In the genomic region with DNA sequence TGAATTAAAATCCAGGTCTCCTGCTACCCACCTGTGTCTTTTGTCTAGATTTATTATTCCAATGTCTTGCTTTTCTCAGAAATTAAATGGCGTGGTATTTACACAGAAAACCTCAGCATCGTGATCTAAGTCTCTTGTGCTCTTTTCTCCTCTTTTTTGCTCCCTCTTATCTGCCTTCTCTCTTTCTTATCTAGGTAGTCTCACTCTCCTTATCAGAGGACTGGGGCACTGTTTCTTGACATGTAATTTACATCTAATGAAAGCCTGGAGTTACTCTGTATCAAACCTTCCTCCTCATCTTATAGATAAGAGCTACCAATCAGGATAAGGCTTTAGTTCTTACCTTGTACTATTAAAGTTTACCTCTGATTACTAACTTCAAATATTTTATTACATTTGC, we compare ENCODE assay signal across 1 cellular context.
TF ChIP-seq lines count a peak whose summit lies in the region.

No MANE protein-coding gene starts in this region.

TF ChIP-seq in GM23338, 12 proteins besides CTCF, POLR2A, EP300 and RAD21 (continued from another document):
- TF ChIP-seq, protein P1, sequence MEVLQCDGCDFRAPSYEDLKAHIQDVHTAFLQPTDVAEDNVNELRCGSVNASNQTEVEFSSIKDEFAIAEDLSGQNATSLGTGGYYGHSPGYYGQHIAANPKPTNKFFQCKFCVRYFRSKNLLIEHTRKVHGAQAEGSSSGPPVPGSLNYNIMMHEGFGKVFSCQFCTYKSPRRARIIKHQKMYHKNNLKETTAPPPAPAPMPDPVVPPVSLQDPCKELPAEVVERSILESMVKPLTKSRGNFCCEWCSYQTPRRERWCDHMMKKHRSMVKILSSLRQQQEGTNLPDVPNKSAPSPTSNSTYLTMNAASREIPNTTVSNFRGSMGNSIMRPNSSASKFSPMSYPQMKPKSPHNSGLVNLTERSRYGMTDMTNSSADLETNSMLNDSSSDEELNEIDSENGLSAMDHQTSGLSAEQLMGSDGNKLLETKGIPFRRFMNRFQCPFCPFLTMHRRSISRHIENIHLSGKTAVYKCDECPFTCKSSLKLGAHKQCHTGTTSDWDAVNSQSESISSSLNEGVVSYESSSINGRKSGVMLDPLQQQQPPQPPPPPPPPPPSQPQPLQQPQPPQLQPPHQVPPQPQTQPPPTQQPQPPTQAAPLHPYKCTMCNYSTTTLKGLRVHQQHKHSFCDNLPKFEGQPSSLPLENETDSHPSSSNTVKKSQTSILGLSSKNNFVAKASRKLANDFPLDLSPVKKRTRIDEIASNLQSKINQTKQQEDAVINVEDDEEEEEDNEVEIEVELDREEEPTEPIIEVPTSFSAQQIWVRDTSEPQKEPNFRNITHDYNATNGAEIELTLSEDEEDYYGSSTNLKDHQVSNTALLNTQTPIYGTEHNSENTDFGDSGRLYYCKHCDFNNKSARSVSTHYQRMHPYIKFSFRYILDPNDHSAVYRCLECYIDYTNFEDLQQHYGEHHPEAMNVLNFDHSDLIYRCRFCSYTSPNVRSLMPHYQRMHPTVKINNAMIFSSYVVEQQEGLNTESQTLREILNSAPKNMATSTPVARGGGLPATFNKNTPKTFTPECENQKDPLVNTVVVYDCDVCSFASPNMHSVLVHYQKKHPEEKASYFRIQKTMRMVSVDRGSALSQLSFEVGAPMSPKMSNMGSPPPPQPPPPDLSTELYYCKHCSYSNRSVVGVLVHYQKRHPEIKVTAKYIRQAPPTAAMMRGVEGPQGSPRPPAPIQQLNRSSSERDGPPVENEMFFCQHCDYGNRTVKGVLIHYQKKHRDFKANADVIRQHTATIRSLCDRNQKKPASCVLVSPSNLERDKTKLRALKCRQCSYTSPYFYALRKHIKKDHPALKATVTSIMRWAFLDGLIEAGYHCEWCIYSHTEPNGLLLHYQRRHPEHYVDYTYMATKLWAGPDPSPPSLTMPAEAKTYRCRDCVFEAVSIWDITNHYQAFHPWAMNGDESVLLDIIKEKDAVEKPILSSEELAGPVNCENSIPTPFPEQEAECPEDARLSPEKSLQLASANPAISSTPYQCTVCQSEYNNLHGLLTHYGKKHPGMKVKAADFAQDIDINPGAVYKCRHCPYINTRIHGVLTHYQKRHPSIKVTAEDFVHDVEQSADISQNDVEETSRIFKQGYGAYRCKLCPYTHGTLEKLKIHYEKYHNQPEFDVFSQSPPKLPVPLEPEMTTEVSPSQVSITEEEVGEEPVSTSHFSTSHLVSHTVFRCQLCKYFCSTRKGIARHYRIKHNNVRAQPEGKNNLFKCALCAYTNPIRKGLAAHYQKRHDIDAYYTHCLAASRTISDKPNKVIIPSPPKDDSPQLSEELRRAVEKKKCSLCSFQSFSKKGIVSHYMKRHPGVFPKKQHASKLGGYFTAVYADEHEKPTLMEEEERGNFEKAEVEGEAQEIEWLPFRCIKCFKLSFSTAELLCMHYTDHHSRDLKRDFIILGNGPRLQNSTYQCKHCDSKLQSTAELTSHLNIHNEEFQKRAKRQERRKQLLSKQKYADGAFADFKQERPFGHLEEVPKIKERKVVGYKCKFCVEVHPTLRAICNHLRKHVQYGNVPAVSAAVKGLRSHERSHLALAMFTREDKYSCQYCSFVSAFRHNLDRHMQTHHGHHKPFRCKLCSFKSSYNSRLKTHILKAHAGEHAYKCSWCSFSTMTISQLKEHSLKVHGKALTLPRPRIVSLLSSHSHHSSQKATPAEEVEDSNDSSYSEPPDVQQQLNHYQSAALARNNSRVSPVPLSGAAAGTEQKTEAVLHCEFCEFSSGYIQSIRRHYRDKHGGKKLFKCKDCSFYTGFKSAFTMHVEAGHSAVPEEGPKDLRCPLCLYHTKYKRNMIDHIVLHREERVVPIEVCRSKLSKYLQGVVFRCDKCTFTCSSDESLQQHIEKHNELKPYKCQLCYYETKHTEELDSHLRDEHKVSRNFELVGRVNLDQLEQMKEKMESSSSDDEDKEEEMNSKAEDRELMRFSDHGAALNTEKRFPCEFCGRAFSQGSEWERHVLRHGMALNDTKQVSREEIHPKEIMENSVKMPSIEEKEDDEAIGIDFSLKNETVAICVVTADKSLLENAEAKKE (CRISPR knock-in tag; IDR thresholded peaks at IDR 0.05): no peak
- no peak for TF ChIP-seq NANOG (IDR thresholded peaks at IDR 0.05; ENCODE audit: borderline replicate concordance)
- no peak for TF ChIP-seq JUNB (IDR thresholded peaks at IDR 0.05; ENCODE audit: unreplicated experiment)
- no peak for TF ChIP-seq ZNF114 (CRISPR knock-in tag; IDR thresholded peaks at IDR 0.05)
- TF ChIP-seq POLR2AphosphoS5 (IDR thresholded peaks at IDR 0.05; ENCODE audit: low read depth): no peak
- no peak for TF ChIP-seq EZH2phosphoT487 (IDR thresholded peaks at IDR 0.05; ENCODE audit: unreplicated experiment)
- TF ChIP-seq ZNF331 (CRISPR knock-in tag; IDR thresholded peaks at IDR 0.05; ENCODE audit: low read depth): no peak
- TF ChIP-seq CREB1 (CRISPR knock-in tag; IDR thresholded peaks at IDR 0.05; ENCODE audit: low read depth): no peak
- no peak for TF ChIP-seq EZH2 (IDR thresholded peaks at IDR 0.05; ENCODE audit: low read depth, unreplicated experiment)
- TF ChIP-seq STAT1 (IDR thresholded peaks at IDR 0.05; ENCODE audit: unreplicated experiment): no peak
